In the genomic region with DNA sequence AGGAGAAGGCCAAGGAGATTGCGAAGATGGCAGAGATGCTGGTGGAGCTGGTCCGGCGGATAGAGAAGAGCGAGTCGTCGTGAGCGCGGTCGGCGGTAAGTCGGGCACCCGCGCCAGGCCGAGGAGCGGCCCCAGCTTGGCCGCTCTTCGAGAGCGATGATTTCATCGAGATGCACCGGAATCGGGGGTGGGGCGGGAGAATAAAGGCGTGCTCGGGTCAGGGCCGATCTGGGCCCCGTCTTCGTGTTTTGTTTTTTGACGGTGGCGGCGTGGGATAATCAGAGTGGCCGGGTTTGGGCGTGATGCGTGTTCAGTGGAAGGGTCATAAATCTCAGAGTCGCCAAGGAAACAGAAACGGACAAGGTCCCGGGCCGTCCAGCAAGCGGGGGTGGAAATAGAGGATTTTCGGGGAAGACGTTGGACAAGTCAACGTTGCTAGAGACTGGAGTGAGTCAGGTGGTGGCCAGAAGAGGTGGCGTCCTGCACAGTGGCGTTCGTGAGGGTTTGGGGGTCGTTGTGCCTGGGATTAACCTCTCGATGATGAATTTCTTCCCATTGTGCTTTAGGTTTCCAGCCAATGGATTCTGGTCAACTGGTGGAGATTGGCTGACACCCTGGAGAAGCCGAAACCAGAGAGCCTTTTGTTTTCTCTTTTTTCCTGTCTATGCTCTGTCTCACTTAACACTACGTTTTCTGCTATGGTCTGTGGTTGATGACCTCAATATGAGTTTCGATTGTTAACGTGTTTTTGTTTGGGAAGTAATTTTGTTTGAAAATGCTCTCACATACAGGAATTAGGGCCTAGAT, we compare ENCODE assay signal across 8 cellular contexts. TPM values are rescaled to one million over a fixed set of nuclear protein-coding genes. Genes with fewer than 3 reads are reported as not detected.
DNase-seq lines count a peak whose midpoint lies in the region; ATAC-seq and TF ChIP-seq lines count a peak whose summit lies in the region.

No MANE protein-coding gene starts in this region.

- intact Hi-C loops in CD4-positive, alpha-beta memory T cell (cut with micrococcal nuclease): loop anchor here (2.0 kb wide), 1 partner anchor 17 kb away; no protein-coding TSS in a partner anchor

- no peak for TF ChIP-seq CTCF in epithelial cell of esophagus (IDR thresholded peaks at IDR 0.05; ENCODE audit: insufficient read depth, low read depth, low read length, missing control alignments)
- TF ChIP-seq CTCF in suprapubic skin (IDR thresholded peaks at IDR 0.05): no peak

- H3K9ac ChIP-seq in HUES48 (ENCODE audit: low read depth, low read length) (peak overlapping the region; percentile 88), mucosa of rectum (ENCODE audit: low read depth in 1 of 2, low read length in 2 of 2) (peak overlapping the region; percentile 90 to 98)

- CTCF ChIA-PET in CD4-positive, alpha-beta memory T cell (lab: Charles Lee; ENCODE audit: partially characterized antibody): interaction anchor here (1.6 to 3.1 kb wide), 3 partner anchors 33 to 345 kb away, joined by 5 to 19 read pairs (median 13); a partner anchor contains a TSS
- CTCF ChIA-PET in activated CD4-positive, alpha-beta memory T cell treated with anti-CD3 and anti-CD28 coated beads, Interleukin-2, amount 10 ng/mL, durations not matched to agents 7 days and 5 days (lab: Charles Lee): interaction anchor here (0.8 to 3.3 kb wide), 11 partner anchors 15 to 232 kb away, joined by 3 to 22 read pairs (median 5); partner anchors contain the start of gene MAN2B2

- POLR2A ChIA-PET in CD4-positive, alpha-beta memory T cell (lab: Charles Lee; ENCODE audit: partially characterized antibody): interaction anchor here (0.6 to 7.6 kb wide), 35 partner anchors 12 to 459 kb away, joined by 3 to 168 read pairs (median 5); partner anchors contain the start of genes BLOC1S4, GRPEL1, MAN2B2 and MRFAP1L1
- POLR2A ChIA-PET in activated CD4-positive, alpha-beta memory T cell treated with anti-CD3 and anti-CD28 coated beads, Interleukin-2, amount 10 ng/mL, durations not matched to agents 7 days and 5 days (lab: Charles Lee): interaction anchor here (0.7 to 6.1 kb wide), 40 partner anchors 9 to 461 kb away, joined by 3 to 145 read pairs (median 4); partner anchors contain the start of genes BLOC1S4, GRPEL1, KIAA0232 and MAN2B2

- peaks cover 17% of the 10 kb centered on the region for H3K36me3 ChIP-seq in CD4-positive, alpha-beta memory T cell (ENCODE audit: insufficient read depth, low read length)
- peaks cover 20% of the 10 kb centered on the region for H3K36me3 ChIP-seq in HUES48 (ENCODE audit: control insufficient read depth, insufficient read depth, low read length)
- H3K36me3 ChIP-seq in mucosa of rectum (ENCODE audit: control insufficient read depth in 2 of 2, insufficient read depth in 2 of 2, low read length in 2 of 2): peaks cover 11 to 15% of the 10 kb centered on the region in 2 donors
- peaks cover 9% of the 10 kb centered on the region for H3K36me3 ChIP-seq in suprapubic skin

- H3K9me3 Mint-ChIP-seq in CD4-positive, alpha-beta memory T cell: peaks cover 0 to 2% (median 0%) of the 10 kb centered on the region in 8 donors
- peaks cover 3% of the 10 kb centered on the region for H3K9me3 Mint-ChIP-seq in activated CD4-positive, alpha-beta memory T cell treated with anti-CD3 and anti-CD28 coated beads, Interleukin-2, amount 10 ng/mL, durations not matched to agents 7 days and 5 days

- peak overlapping the region; percentile 90 to 92 for H3K4me3 ChIP-seq in CD4-positive, alpha-beta memory T cell (ENCODE audit: low read length in 2 of 2)
- H3K4me3 ChIP-seq in HUES48 (ENCODE audit: low read depth, low read length) (peak overlapping the region; percentile 96), epithelial cell of esophagus (ENCODE audit: low read length) (peak overlapping the region; percentile 95), mucosa of rectum (ENCODE audit: low read length in 2 of 2) (peak overlapping the region; percentile 88 to 97), suprapubic skin (peak overlapping the region; percentile 72)

- TF ChIP-seq POLR2A in suprapubic skin (IDR thresholded peaks at IDR 0.05): no peak

- H3K27ac ChIP-seq in CD4-positive, alpha-beta memory T cell (ENCODE audit: low read depth, low read length): peak overlapping the region; percentile 98
- H3K27ac ChIP-seq in HUES48 (ENCODE audit: low read depth, low read length) (peak overlapping the region; percentile 97), mucosa of rectum (ENCODE audit: low read depth in 2 of 2, low read length in 2 of 2) (peak overlapping the region; percentile 96 to 98), suprapubic skin (peak overlapping the region; percentile 93)

- H3K9me3 ChIP-seq in CD4-positive, alpha-beta memory T cell (ENCODE audit: control insufficient read depth in 1 of 2, low read length in 2 of 2): no peaks in the 10 kb centered on the region
- H3K9me3 ChIP-seq in HUES48 (ENCODE audit: control insufficient read depth, insufficient read depth, low read length): no peaks in the 10 kb centered on the region
- no peaks in the 10 kb centered on the region for H3K9me3 ChIP-seq in mucosa of rectum (ENCODE audit: control insufficient read depth in 2 of 2, low read length in 2 of 2)
- no peaks in the 10 kb centered on the region for H3K9me3 ChIP-seq in suprapubic skin

- peaks cover 31% of the 10 kb centered on the region for H3K4me1 ChIP-seq in CD4-positive, alpha-beta memory T cell (ENCODE audit: insufficient read depth, low read length)
- peaks cover 14% of the 10 kb centered on the region; the same call in 1 of the 2 replicates for H3K4me1 ChIP-seq in HUES48 (ENCODE audit: control insufficient read depth, insufficient read depth, low read length)
- H3K4me1 ChIP-seq in mucosa of rectum (ENCODE audit: control insufficient read depth in 2 of 2, insufficient read depth in 2 of 2, low read length in 2 of 2): peaks cover 13 to 20% of the 10 kb centered on the region in 2 donors
- peaks cover 31% of the 10 kb centered on the region for H3K4me1 ChIP-seq in suprapubic skin

- peaks cover 29 to 41% (median 36%) of the 10 kb centered on the region in 4 donors for H3K4me1 Mint-ChIP-seq in CD4-positive, alpha-beta memory T cell
- peaks cover 23% of the 10 kb centered on the region for H3K4me1 Mint-ChIP-seq in activated CD4-positive, alpha-beta memory T cell treated with anti-CD3 and anti-CD28 coated beads, Interleukin-2, amount 10 ng/mL, durations not matched to agents 7 days and 5 days

- H3K27me3 ChIP-seq in CD4-positive, alpha-beta memory T cell (ENCODE audit: insufficient read depth, low read length): no peaks in the 10 kb centered on the region
- H3K27me3 ChIP-seq in HUES48 (ENCODE audit: control insufficient read depth, insufficient read depth, low read length) (no peaks in the 10 kb centered on the region), mucosa of rectum (ENCODE audit: control insufficient read depth in 2 of 2, insufficient read depth in 2 of 2, low read length in 2 of 2) (no peaks in the 10 kb centered on the region), suprapubic skin (no peaks in the 10 kb centered on the region)

- peak; percentile 10 for ATAC-seq in GM21381 (IDR thresholded peaks at IDR 0.05; ENCODE audit: unreplicated experiment)

- peak overlapping the region; percentile 98 to 100 (median 99) for H3K27ac Mint-ChIP-seq in CD4-positive, alpha-beta memory T cell
- H3K27ac Mint-ChIP-seq in activated CD4-positive, alpha-beta memory T cell treated with anti-CD3 and anti-CD28 coated beads, Interleukin-2, amount 10 ng/mL, durations not matched to agents 7 days and 5 days: peak overlapping the region; percentile 100

- 1% methylated on average over 50 of the region's 50 CpGs for WGBS in suprapubic skin

- H3K27me3 Mint-ChIP-seq in CD4-positive, alpha-beta memory T cell: no peaks in the 10 kb centered on the region
- no peaks in the 10 kb centered on the region for H3K27me3 Mint-ChIP-seq in activated CD4-positive, alpha-beta memory T cell treated with anti-CD3 and anti-CD28 coated beads, Interleukin-2, amount 10 ng/mL, durations not matched to agents 7 days and 5 days

- DNase-seq in CD4-positive, alpha-beta memory T cell: peak; percentile 51 to 70 (median 63)
- DNase-seq in activated CD4-positive, alpha-beta memory T cell treated with anti-CD3 and anti-CD28 coated beads, Interleukin-2, amount 10 ng/mL, durations not matched to agents 7 days and 5 days: peak; percentile 53
- DNase-seq in epithelial cell of esophagus (ENCODE audit: low read depth): peak; percentile 62
- DNase-seq in suprapubic skin (ENCODE audit: low spot score in 2 of 2): peak; percentile 81 to 82
- DNase-seq in NCI-H446 (lab: John Stamatoyannopoulos, UW): no peak

- peak overlapping the region; percentile 96 to 100 (median 98) for H3K4me3 Mint-ChIP-seq in CD4-positive, alpha-beta memory T cell
- H3K4me3 Mint-ChIP-seq in activated CD4-positive, alpha-beta memory T cell treated with anti-CD3 and anti-CD28 coated beads, Interleukin-2, amount 10 ng/mL, durations not matched to agents 7 days and 5 days: peak overlapping the region; percentile 98

- TF ChIP-seq EP300 in suprapubic skin (IDR thresholded peaks at IDR 0.05): no peak

- H3K36me3 Mint-ChIP-seq in CD4-positive, alpha-beta memory T cell: peaks cover 29 to 41% of the 10 kb centered on the region in 2 donors
- H3K36me3 Mint-ChIP-seq in activated CD4-positive, alpha-beta memory T cell treated with anti-CD3 and anti-CD28 coated beads, Interleukin-2, amount 10 ng/mL, durations not matched to agents 7 days and 5 days (ENCODE audit: low read depth): peaks cover 37% of the 10 kb centered on the region

RNA-seq across cellular contexts. Expression of gene MRFAP1, which starts 0.9 kb away (rescaled TPM):
- total RNA-seq in CD4-positive, alpha-beta memory T cell: 100 to 1,000 TPM; 149 to 157 TPM
- 100 to 1,000 TPM; 156 to 169 TPM for polyA plus RNA-seq in CD4-positive, alpha-beta memory T cell
- total RNA-seq in activated CD4-positive, alpha-beta memory T cell treated with anti-CD3 and anti-CD28 coated beads, Interleukin-2, amount 10 ng/mL, durations not matched to agents 7 days and 5 days: 100 to 1,000 TPM; 142 to 144 TPM
- 100 to 1,000 TPM; 143 to 214 (median 163) TPM for total RNA-seq in suprapubic skin

RNA-seq across cellular contexts. Expression of gene S100P, which starts 52.3 kb away (rescaled TPM):
- total RNA-seq in CD4-positive, alpha-beta memory T cell: 1 to 10 TPM; 2.0 to 2.1 TPM
- 1 to 10 TPM; 1.3 to 3.9 TPM for polyA plus RNA-seq in CD4-positive, alpha-beta memory T cell
- 100 to 1,000 TPM; 165 to 176 TPM for total RNA-seq in activated CD4-positive, alpha-beta memory T cell treated with anti-CD3 and anti-CD28 coated beads, Interleukin-2, amount 10 ng/mL, durations not matched to agents 7 days and 5 days
- 10 to 100 TPM in 2 of 4 donors, 1 to 10 TPM in 2; 4.7 to 27.7 (median 9.3) TPM for total RNA-seq in suprapubic skin

Comparison
In these comparisons a context has a peak if more than half of its experiments do, and no peak if none do; other contexts are left out.
1. DNase-seq: peak in CD4-positive, alpha-beta memory T cell (5 of 5), activated CD4-positive, alpha-beta memory T cell treated with anti-CD3 and anti-CD28 coated beads, Interleukin-2, amount 10 ng/mL, durations not matched to agents 7 days and 5 days (single experiment), epithelial cell of esophagus (single experiment) and suprapubic skin (2 of 2); none in NCI-H446 (0 of 2).
2. RNA of gene S100P, which starts 52.3 kb away (total RNA-seq): 165 to 176 TPM in activated CD4-positive, alpha-beta memory T cell treated with anti-CD3 and anti-CD28 coated beads, Interleukin-2, amount 10 ng/mL, durations not matched to agents 7 days and 5 days; 4.7 to 27.7 TPM in suprapubic skin and 2.0 to 2.1 TPM in CD4-positive, alpha-beta memory T cell; every median in the first group is over 4 times any median in the second.
3. Peak in every context shown above with its lines, with median percentiles within 50 percentile points of each other: H3K27ac ChIP-seq and H3K4me3 ChIP-seq.